1 cellular context compared by ENCODE assay signal in genomic region chr1:9280015-9280860, GRCh38.
TF ChIP-seq lines count a peak whose summit lies in the region.

No MANE protein-coding gene starts in this region.

TF ChIP-seq in A549, 52 proteins besides CTCF, POLR2A, EP300 and RAD21 (continued from another document):
- TF ChIP-seq PBX3 (IDR thresholded peaks at IDR 0.05) (peak; percentile 51; the same call in 1 of the 2 replicates), FOSB (CRISPR knock-in tag; IDR thresholded peaks at IDR 0.05) (no peak), HEYL (CRISPR knock-in tag; IDR thresholded peaks at IDR 0.05) (no peak), FOSL2 (IDR thresholded peaks at IDR 0.05) (0 out of 2 replicates have a peak, but pooled peaks have one; percentile 9), FOSL2 (CRISPR knock-in tag; IDR thresholded peaks at IDR 0.05) (peak; percentile 71)
